Comparison of ENCODE assay signal across 11 cellular contexts in genomic region chr1:172286629-172287076, GRCh38.
DNase-seq lines count a peak whose midpoint lies in the region; ATAC-seq, FAIRE-seq and TF ChIP-seq lines count a peak whose summit lies in the region.
"Had no signal": no experiment of that assay in that cellular context is flagged by ENCODE, and none has a peak within 500 bp of the region (broad histone marks: within the 10 kb centered on the region; RNA-seq: fewer than 3 reads in every experiment).

No MANE protein-coding gene starts in this region.

- no peaks in the 10 kb centered on the region for H3K4me1 ChIP-seq in lower lobe of right lung
- peaks cover 0 to 3% of the 10 kb centered on the region in 2 donors for H3K4me1 ChIP-seq in aorta (ENCODE audit: control insufficient read depth in 1 of 2, insufficient read depth in 2 of 2, low read length in 2 of 2)
- no peaks in the 10 kb centered on the region for H3K4me1 ChIP-seq in prostate gland (replicated peaks)

- no peak overlapping the region for H3K4me3 ChIP-seq in bronchial epithelial cell (ENCODE audit: low read depth, low read length)
- no peak overlapping the region for H3K4me3 ChIP-seq in lower lobe of right lung
- no peak overlapping the region for H3K4me3 ChIP-seq in aorta (ENCODE audit: low read length in 2 of 2)
- no peak overlapping the region for H3K4me3 ChIP-seq in prostate gland

- TF ChIP-seq POLR2A in prostate gland (IDR thresholded peaks at IDR 0.05), result no peak

- H3K27me3 ChIP-seq in bronchial epithelial cell (ENCODE audit: control insufficient read depth, insufficient read depth, low read length) (no peaks in the 10 kb centered on the region), lower lobe of right lung (ENCODE audit: low read depth) (no peaks in the 10 kb centered on the region), aorta (ENCODE audit: control insufficient read depth in 1 of 2, insufficient read depth in 2 of 2, low read length in 1 of 2) (no peaks in the 10 kb centered on the region), prostate gland (replicated peaks; ENCODE audit: insufficient read depth) (no peaks in the 10 kb centered on the region)

- H3K9me3 ChIP-seq in lower lobe of right lung (no peaks in the 10 kb centered on the region), aorta (ENCODE audit: control insufficient read depth, low read length) (no peaks in the 10 kb centered on the region), prostate gland (no peaks in the 10 kb centered on the region)

- no peak overlapping the region for H3K27ac ChIP-seq in lower lobe of right lung
- peak overlapping the region in 1 of 2 donors; percentile 51 for H3K27ac ChIP-seq in aorta (ENCODE audit: low read depth in 1 of 2, low read length in 2 of 2)
- no peak overlapping the region for H3K27ac ChIP-seq in prostate gland

- H3K36me3 ChIP-seq in bronchial epithelial cell (ENCODE audit: control insufficient read depth, insufficient read depth, low read length) (no peaks in the 10 kb centered on the region), lower lobe of right lung (no peaks in the 10 kb centered on the region), aorta (ENCODE audit: control insufficient read depth in 1 of 2, insufficient read depth in 2 of 2, low read length in 1 of 2) (no peaks in the 10 kb centered on the region), prostate gland (no peaks in the 10 kb centered on the region)

- 62 to 70% methylated on average over 2 of the region's 2 CpGs for WGBS in aorta, 2 donors
- WGBS in prostate gland, result 54% methylated on average over 2 of the region's 2 CpGs

- TF ChIP-seq CTCF in bronchial epithelial cell (IDR thresholded peaks at IDR 0.05; ENCODE audit: insufficient read depth, low read length, severe bottlenecking), result no peak
- no peak for TF ChIP-seq CTCF in lower lobe of right lung (IDR thresholded peaks at IDR 0.05)
- no peak for TF ChIP-seq CTCF in prostate gland (IDR thresholded peaks at IDR 0.05)

- DNase-seq in Right ventricle myocardium inferior (ENCODE audit: missing footprints), result no peak
- no peak for DNase-seq in cardiac septum (ENCODE audit: low spot score)
- DNase-seq in bronchial epithelial cell (ENCODE audit: low read depth), result peak; percentile 61
- DNase-seq in lower lobe of right lung, result no peak
- DNase-seq in aorta, result peak in 1 of 2 donors; percentile 49
- DNase-seq in inferior parietal cortex (ENCODE audit: extremely low spot score), result no peak
- DNase-seq in DMS79 (lab: John Stamatoyannopoulos, UW), result no peak
- no peak for DNase-seq in prostate gland (ENCODE audit: low spot score)
- DNase-seq: activated T-cell treated with anti-CD3 and anti-CD28 coated beads, Interleukin-2, amount 50 U/mL, for 4 hours; AML-193; stimulated activated CD4-positive, alpha-beta T cell treated with anti-CD3 and anti-CD28 coated beads, Interleukin-2, amount 100 ng/mL, for 48 hours had no signal

- intact Hi-C loops in Right ventricle myocardium inferior (cut with DNase I) (loop anchor here (10.0 kb wide), 1 partner anchor 122 kb away; no protein-coding TSS in a partner anchor), cardiac septum (cut with DNase I) (loop anchor here (10.0 kb wide), 1 partner anchor 108 kb away; no protein-coding TSS in a partner anchor), lower lobe of right lung (cut with DNase I) (no loop called here), aorta (cut with DNase I) (no loop called here), prostate gland (cut with DNase I) (loop anchor here (10.0 kb wide), 1 partner anchor 68 kb away; no protein-coding TSS in a partner anchor)

- no peak for FAIRE-seq in bronchial epithelial cell (lab: Jason Lieb, UNC)

- ATAC-seq in Right ventricle myocardium inferior (peak; percentile 87), lower lobe of right lung (peak; percentile 56 to 69), aorta (ENCODE audit: low FRiP score) (peak; percentile 60)
- ATAC-seq: activated T-cell treated with anti-CD3 and anti-CD28 coated beads, Interleukin-2, amount 50 U/mL, for 4 hours had no signal

Comparison
In these comparisons a context has a peak if more than half of its experiments do, and no peak if none do; other contexts are left out.
1. intact Hi-C loops: an anchor here in Right ventricle myocardium inferior (10.0 kb wide), cardiac septum (10.0 kb wide) and prostate gland (10.0 kb wide); none called in lower lobe of right lung and aorta.